1 cellular context compared by ENCODE assay signal in genomic region chr20:543369-544152, GRCh38.
A peak's percentile ranks its signal among the peaks of the same experiment; 100 is the strongest.
TF ChIP-seq lines count a peak whose summit lies in the region.

TSS of gene CSNK2A1 (minus strand) at chr20:543790. CDS start at chr20:508551, 35,239 bp downstream.

TF ChIP-seq in HEK293, 187 proteins besides CTCF, POLR2A, EP300 and RAD21 (continued from another document and continues in another):
- TF ChIP-seq ZBTB20 (tag by site-specific recombination; IDR thresholded peaks at IDR 0.05) = no peak
- no peak for TF ChIP-seq ZNF146 (tag by site-specific recombination; IDR thresholded peaks at IDR 0.05)
- TF ChIP-seq SP7 (tag by site-specific recombination; IDR thresholded peaks at IDR 0.05) = peak; percentile 68
- no peak for TF ChIP-seq ZBTB7A (tag by site-specific recombination; IDR thresholded peaks at IDR 0.05; ENCODE audit: low read depth)
- TF ChIP-seq ZNF621 (tag by site-specific recombination; IDR thresholded peaks at IDR 0.05) = no peak
- TF ChIP-seq REPIN1 (tag by site-specific recombination; IDR thresholded peaks at IDR 0.05; ENCODE audit: low read depth) = no peak
- TF ChIP-seq ZNF324 (tag by site-specific recombination; IDR thresholded peaks at IDR 0.05) = no peak; the same call in 1 of the 2 replicates
- TF ChIP-seq BCL11B (tag by site-specific recombination; IDR thresholded peaks at IDR 0.05; ENCODE audit: low read depth) = no peak
- peak; percentile 46; the same call in 1 of the 2 replicates for TF ChIP-seq ZNF777 (tag by site-specific recombination; IDR thresholded peaks at IDR 0.05; ENCODE audit: borderline replicate concordance)
- no peak for TF ChIP-seq ZNF548 (tag by site-specific recombination; IDR thresholded peaks at IDR 0.05)
- peak; percentile 74 for TF ChIP-seq ZNF501 (tag by site-specific recombination; IDR thresholded peaks at IDR 0.05)
- TF ChIP-seq ZNF23 (tag by site-specific recombination; IDR thresholded peaks at IDR 0.05; ENCODE audit: borderline replicate concordance) = no peak
- no peak for TF ChIP-seq ZNF26 (tag by site-specific recombination; IDR thresholded peaks at IDR 0.05)
- no peak for TF ChIP-seq ZNF510 (tag by site-specific recombination; IDR thresholded peaks at IDR 0.05; ENCODE audit: insufficient replicate concordance)
- no peak for TF ChIP-seq ZNF514 (tag by site-specific recombination; IDR thresholded peaks at IDR 0.05)
- TF ChIP-seq ZNF660 (tag by site-specific recombination; IDR thresholded peaks at IDR 0.05) = no peak
- TF ChIP-seq ZNF791 (tag by site-specific recombination; IDR thresholded peaks at IDR 0.05) = no peak
- no peak for TF ChIP-seq ZNF404 (tag by site-specific recombination; IDR thresholded peaks at IDR 0.05)
- no peak for TF ChIP-seq ZNF529 (tag by site-specific recombination; IDR thresholded peaks at IDR 0.05; ENCODE audit: insufficient replicate concordance)
- TF ChIP-seq ZNF530 (tag by site-specific recombination; IDR thresholded peaks at IDR 0.05; ENCODE audit: low read depth) = no peak
- TF ChIP-seq ZNF692 (tag by site-specific recombination; IDR thresholded peaks at IDR 0.05) = peak; percentile 81
- TF ChIP-seq BCL11A (tag by site-specific recombination; IDR thresholded peaks at IDR 0.05; ENCODE audit: low read depth) = no peak
- TF ChIP-seq MEIS1 (CRISPR knock-in tag; IDR thresholded peaks at IDR 0.05; ENCODE audit: borderline replicate concordance) = no peak
- TF ChIP-seq ZNF239 (tag by site-specific recombination; IDR thresholded peaks at IDR 0.05) = no peak
- TF ChIP-seq ZNF112 (tag by site-specific recombination; IDR thresholded peaks at IDR 0.05) = no peak
- no peak for TF ChIP-seq ZNF148 (tag by site-specific recombination; IDR thresholded peaks at IDR 0.05; ENCODE audit: borderline replicate concordance)
- TF ChIP-seq OSR2 (tag by site-specific recombination; IDR thresholded peaks at IDR 0.05) = no peak
- TF ChIP-seq ZNF302 (tag by site-specific recombination; IDR thresholded peaks at IDR 0.05; ENCODE audit: low read depth) = no peak
- 0 out of 2 replicates have a peak, but pooled peaks have one; percentile 22 for TF ChIP-seq SCRT2 (tag by site-specific recombination; IDR thresholded peaks at IDR 0.05)
- no peak; the same call in none of the 2 replicates for TF ChIP-seq ZBTB17 (tag by site-specific recombination; IDR thresholded peaks at IDR 0.05)
- TF ChIP-seq IKZF3 (tag by site-specific recombination; IDR thresholded peaks at IDR 0.05) = no peak
- no peak for TF ChIP-seq ZNF677 (tag by site-specific recombination; IDR thresholded peaks at IDR 0.05)
- peak; percentile 94 for TF ChIP-seq ZXDB (tag by site-specific recombination; IDR thresholded peaks at IDR 0.05)
- no peak for TF ChIP-seq ZNF473 (tag by site-specific recombination; IDR thresholded peaks at IDR 0.05)
- no peak for TF ChIP-seq ZNF433 (tag by site-specific recombination; IDR thresholded peaks at IDR 0.05; ENCODE audit: low read depth)
- TF ChIP-seq ZNF830 (tag by site-specific recombination; IDR thresholded peaks at IDR 0.05; ENCODE audit: low read depth) = no peak
- no peak for TF ChIP-seq PRDM2 (tag by site-specific recombination; IDR thresholded peaks at IDR 0.05; ENCODE audit: borderline replicate concordance)
- no peak for TF ChIP-seq ZNF211 (tag by site-specific recombination; IDR thresholded peaks at IDR 0.05; ENCODE audit: low read depth)
- TF ChIP-seq ZNF280D (tag by site-specific recombination; IDR thresholded peaks at IDR 0.05) = peak; percentile 65; the same call in 1 of the 2 replicates
- TF ChIP-seq SP3 (tag by site-specific recombination; IDR thresholded peaks at IDR 0.05) = peak; percentile 97
- TF ChIP-seq EGR2 (tag by site-specific recombination; IDR thresholded peaks at IDR 0.05; ENCODE audit: low read depth) = no peak
- TF ChIP-seq KLF17 (tag by site-specific recombination; IDR thresholded peaks at IDR 0.05) = 0 out of 2 replicates have a peak, but pooled peaks have one; percentile 17
- no peak for TF ChIP-seq GFI1B (tag by site-specific recombination; IDR thresholded peaks at IDR 0.05)
- TF ChIP-seq YY2 (tag by site-specific recombination; IDR thresholded peaks at IDR 0.05) = peak; percentile 99
- TF ChIP-seq ZBTB1 (tag by site-specific recombination; IDR thresholded peaks at IDR 0.05) = no peak
- peak; percentile 66 for TF ChIP-seq ZNF639 (tag by site-specific recombination; IDR thresholded peaks at IDR 0.05)
- TF ChIP-seq ZFP3 (tag by site-specific recombination; IDR thresholded peaks at IDR 0.05; ENCODE audit: low read depth) = no peak
- TF ChIP-seq ZNF596 (tag by site-specific recombination; IDR thresholded peaks at IDR 0.05) = no peak
- no peak for TF ChIP-seq SCRT1 (tag by site-specific recombination; IDR thresholded peaks at IDR 0.05; ENCODE audit: borderline replicate concordance)
- peak; percentile 44 for TF ChIP-seq KLF1 (tag by site-specific recombination; IDR thresholded peaks at IDR 0.05)
- TF ChIP-seq KLF8 (tag by site-specific recombination; IDR thresholded peaks at IDR 0.05) = peak; percentile 41; the same call in 1 of the 2 replicates
- TF ChIP-seq ZNF549 (tag by site-specific recombination; IDR thresholded peaks at IDR 0.05) = no peak
- no peak for TF ChIP-seq ZNF785 (tag by site-specific recombination; IDR thresholded peaks at IDR 0.05)
- no peak; the same call in 1 of the 2 replicates for TF ChIP-seq KLF16 (tag by site-specific recombination; IDR thresholded peaks at IDR 0.05)
- no peak for TF ChIP-seq ZNF169 (tag by site-specific recombination; IDR thresholded peaks at IDR 0.05)
- TF ChIP-seq KLF9 (tag by site-specific recombination; IDR thresholded peaks at IDR 0.05; ENCODE audit: low read depth) = peak; percentile 34; the same call in 1 of the 2 replicates
- TF ChIP-seq ZNF394 (tag by site-specific recombination; IDR thresholded peaks at IDR 0.05; ENCODE audit: borderline replicate concordance) = no peak; the same call in 1 of the 2 replicates
